Comparison of ENCODE assay signal across 18 cellular contexts in genomic region chr13:35460061-35460460, GRCh38.
DNase-seq lines count a peak whose midpoint lies in the region; ATAC-seq and FAIRE-seq lines count a peak whose summit lies in the region.
"Had no signal": no experiment of that assay in that cellular context is flagged by ENCODE, and none has a peak within 500 bp of the region (broad histone marks: within the 10 kb centered on the region; RNA-seq: fewer than 3 reads in every experiment).

No MANE protein-coding gene starts in this region.

- H3K9ac ChIP-seq in adipocyte (ENCODE audit: low read length), result no peak overlapping the region

- DNase-seq in EH (ENCODE audit: low read depth) (peak; percentile 38), KBM-7 (peak; percentile 6), adipocyte (ENCODE audit: low read depth) (peak; percentile 44), KG1 (lab: John Stamatoyannopoulos, UW) (no peak), epidermal melanocyte (ENCODE audit: insufficient read length, low spot score) (no peak), NCI-H446 treated with DMSO at 0.1 percent for 48 hours (lab: John Stamatoyannopoulos, UW) (no peak)
- DNase-seq: CD8-positive, alpha-beta T cell; COR-L47; DND-41; H7; IMR-90 had no signal

- H3K27me3 ChIP-seq in adipocyte (replicated peaks; ENCODE audit: control insufficient read depth, insufficient read depth, low read length), result no peaks in the 10 kb centered on the region

- peaks cover 2% of the 10 kb centered on the region for H3K36me3 ChIP-seq in adipocyte (ENCODE audit: control insufficient read depth, insufficient read depth, low read length, severe bottlenecking)

- no peak for ATAC-seq in GM21526 (IDR thresholded peaks at IDR 0.05; ENCODE audit: low FRiP score, unreplicated experiment)
- ATAC-seq: CD8-positive, alpha-beta T cell; GM12878; GM23338 had no signal

- in situ Hi-C loops in KBM-7 (cut with MboI; ENCODE audit: low pct_unique_long_range_greater_than_20kb, low sequenced_read_pairs), result no loop called here

- H3K4me1 ChIP-seq in adipocyte (ENCODE audit: control insufficient read depth, insufficient read depth, low read length), result no peaks in the 10 kb centered on the region

- H3K4me3 ChIP-seq in adipocyte (ENCODE audit: low read length), result no peak overlapping the region
- H3K4me3 ChIP-seq: GM12878, GM23338 had no signal

- no peaks in the 10 kb centered on the region for H3K9me3 ChIP-seq in adipocyte (ENCODE audit: control insufficient read depth, low read length)

- peak; percentile 91 for FAIRE-seq in islet of Langerhans (lab: Jason Lieb, UNC)
- FAIRE-seq: A204.1, D721Med, GM12878, GM18507 had no signal

Comparison
In these comparisons a context has a peak if more than half of its experiments do, and no peak if none do; other contexts are left out.
1. DNase-seq: peak in EH (single experiment), KBM-7 (single experiment) and adipocyte (single experiment); none in KG1 (single experiment), epidermal melanocyte (single experiment) and NCI-H446 treated with DMSO at 0.1 percent for 48 hours (single experiment).